In the genomic region with DNA sequence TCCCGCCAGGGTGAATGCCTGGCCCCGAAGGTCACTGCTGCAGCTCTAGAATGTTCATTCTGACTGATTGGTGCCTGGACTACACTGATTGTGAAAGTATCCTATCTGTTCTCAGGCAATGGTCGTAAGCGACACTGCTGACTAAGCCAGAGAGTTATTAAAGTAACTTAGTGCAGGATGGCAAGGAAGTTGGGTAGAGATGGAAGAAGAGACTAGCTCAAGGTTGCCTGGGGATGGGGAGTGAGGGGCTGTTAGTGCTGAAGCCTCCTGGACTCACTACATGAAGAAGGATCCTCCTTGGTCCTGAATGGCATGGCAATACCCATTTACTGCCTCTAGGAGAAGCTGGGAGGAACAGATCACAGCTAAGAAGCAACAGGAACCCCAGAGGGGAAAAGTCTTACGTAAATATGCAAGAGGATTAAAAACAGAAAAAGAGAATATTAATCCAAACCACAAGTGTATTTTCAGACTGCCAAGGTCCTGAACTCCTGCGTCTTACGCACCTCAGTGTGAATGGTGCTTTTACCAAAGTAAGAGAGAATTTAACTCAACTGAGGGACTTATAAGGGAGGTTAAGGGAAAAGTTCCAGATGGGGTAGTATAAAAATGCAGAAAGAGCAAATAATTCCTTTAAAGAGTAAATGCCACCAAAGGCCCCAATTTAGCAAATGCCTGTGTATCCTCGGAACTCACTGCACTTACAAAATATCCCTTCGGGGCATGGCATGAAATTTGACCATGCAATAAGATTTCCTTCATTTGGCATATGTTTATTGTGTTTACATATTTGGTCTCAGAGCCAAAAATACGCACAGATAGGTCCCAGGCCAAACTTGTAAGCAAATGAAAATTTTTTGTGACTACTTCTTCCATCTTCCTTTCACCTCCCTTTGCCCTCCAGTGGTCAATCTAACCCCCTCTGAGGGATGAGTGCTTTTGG, we compare ENCODE assay signal across 9 cellular contexts.
A peak's percentile ranks its signal among the peaks of the same experiment; 100 is the strongest.
DNase-seq lines count a peak whose midpoint lies in the region; ATAC-seq and TF ChIP-seq lines count a peak whose summit lies in the region.
"Had no signal": no experiment of that assay in that cellular context is flagged by ENCODE, and none has a peak within 500 bp of the region (broad histone marks: within the 10 kb centered on the region; RNA-seq: fewer than 3 reads in every experiment).

No MANE protein-coding gene starts in this region.

- POLR2A ChIA-PET in PC-9 (lab: Charles Lee; ENCODE audit: unreplicated experiment) = no interaction called here

- H3K27me3 ChIP-seq in PC-9 (ENCODE audit: insufficient read depth, low read depth) (peaks cover 57% of the 10 kb centered on the region), thyroid gland (no peaks in the 10 kb centered on the region)

- no peaks in the 10 kb centered on the region for H4K20me1 ChIP-seq in PC-9 (ENCODE audit: insufficient read depth)

- H3K4me1 ChIP-seq in PC-9 (replicated peaks; ENCODE audit: insufficient read depth) (no peaks in the 10 kb centered on the region), thyroid gland (peaks cover 25 to 37% of the 10 kb centered on the region in 2 donors)

- intact Hi-C loops in PC-9 (cut with micrococcal nuclease; ENCODE audit: unreplicated experiment) = no loop called here
- intact Hi-C loops in thyroid gland (cut with DNase I) = no loop called here

- CTCF ChIA-PET in PC-9 (lab: Charles Lee) = no interaction called here

- no peak overlapping the region for H2AFZ ChIP-seq in PC-9

- no peaks in the 10 kb centered on the region; the same call in 1 of the 2 replicates for H3K9me2 ChIP-seq in PC-9 (ENCODE audit: insufficient read depth)

- ATAC-seq in HG03039 (IDR thresholded peaks at IDR 0.05; ENCODE audit: unreplicated experiment) = no peak
- ATAC-seq in HG02678 (IDR thresholded peaks at IDR 0.05; ENCODE audit: unreplicated experiment) = no peak
- ATAC-seq: natural killer cell had no signal

- H3K9me3 ChIP-seq in PC-9 (ENCODE audit: insufficient read depth, low read depth) (no peaks in the 10 kb centered on the region), thyroid gland (no peaks in the 10 kb centered on the region)

- no peaks in the 10 kb centered on the region for H3K79me2 ChIP-seq in PC-9 (ENCODE audit: low read depth)

- H3F3A ChIP-seq in PC-9 (ENCODE audit: insufficient read depth, low read depth) = no peaks in the 10 kb centered on the region

- H3K4me3 ChIP-seq in PC-9 (no peak overlapping the region), fibroblast of villous mesenchyme (ENCODE audit: low read depth, low read length) (no peak overlapping the region), thyroid gland (replicated peaks in 1 of 3) (no peak overlapping the region)

- H3K4me2 ChIP-seq in PC-9 = no peak overlapping the region; the same call in 1 of the 2 replicates

- TF ChIP-seq CTCF in PC-9 (conservative IDR thresholded peaks at IDR 0.05) (peak; percentile 58), fibroblast of villous mesenchyme (IDR thresholded peaks at IDR 0.05; ENCODE audit: insufficient read depth, low read depth, low read length) (peak; percentile 47), thyroid gland (IDR thresholded peaks at IDR 0.05) (peak in 1 of 6 experiments; percentile 9)

- WGBS in thyroid gland, 2 donors = 82 to 84% methylated on average over 10 of the region's 10 CpGs

- BruUV-seq in PC-9 (replicated peaks; lab: Mats Ljungman, UMichigan) = no TSS peak

- H3K36me3 ChIP-seq in PC-9 (ENCODE audit: low read depth) = no peaks in the 10 kb centered on the region
- no peaks in the 10 kb centered on the region for H3K36me3 ChIP-seq in thyroid gland

- no peak overlapping the region for H3K27ac ChIP-seq in PC-9
- peak overlapping the region; percentile 28 to 73 (median 55) for H3K27ac ChIP-seq in thyroid gland

- DNase-seq in SIG-M5 treated with dmso at 0.1 percent for 504 hours (lab: John Stamatoyannopoulos, UW; ENCODE audit: unreplicated experiment) = peak; percentile 54
- DNase-seq in SIG-M5 (lab: John Stamatoyannopoulos, UW) = no peak
- peak in 1 of 2 experiments; percentile 49 for DNase-seq in PC-9
- peak; percentile 55 for DNase-seq in fibroblast of villous mesenchyme (ENCODE audit: low read depth)
- DNase-seq in thyroid gland = no peak
- no peak for DNase-seq in middle frontal gyrus (ENCODE audit: extremely low spot score, low spot score)
- DNase-seq: natural killer cell had no signal

- no peak for TF ChIP-seq POLR2A in thyroid gland (IDR thresholded peaks at IDR 0.05)

Comparison
In these comparisons a context has a peak if more than half of its experiments do, and no peak if none do; other contexts are left out.
1. DNase-seq: peak in SIG-M5 treated with dmso at 0.1 percent for 504 hours (single experiment) and fibroblast of villous mesenchyme (single experiment); none in SIG-M5 (single experiment), thyroid gland (0 of 2) and middle frontal gyrus (single experiment).